In the genomic region with DNA sequence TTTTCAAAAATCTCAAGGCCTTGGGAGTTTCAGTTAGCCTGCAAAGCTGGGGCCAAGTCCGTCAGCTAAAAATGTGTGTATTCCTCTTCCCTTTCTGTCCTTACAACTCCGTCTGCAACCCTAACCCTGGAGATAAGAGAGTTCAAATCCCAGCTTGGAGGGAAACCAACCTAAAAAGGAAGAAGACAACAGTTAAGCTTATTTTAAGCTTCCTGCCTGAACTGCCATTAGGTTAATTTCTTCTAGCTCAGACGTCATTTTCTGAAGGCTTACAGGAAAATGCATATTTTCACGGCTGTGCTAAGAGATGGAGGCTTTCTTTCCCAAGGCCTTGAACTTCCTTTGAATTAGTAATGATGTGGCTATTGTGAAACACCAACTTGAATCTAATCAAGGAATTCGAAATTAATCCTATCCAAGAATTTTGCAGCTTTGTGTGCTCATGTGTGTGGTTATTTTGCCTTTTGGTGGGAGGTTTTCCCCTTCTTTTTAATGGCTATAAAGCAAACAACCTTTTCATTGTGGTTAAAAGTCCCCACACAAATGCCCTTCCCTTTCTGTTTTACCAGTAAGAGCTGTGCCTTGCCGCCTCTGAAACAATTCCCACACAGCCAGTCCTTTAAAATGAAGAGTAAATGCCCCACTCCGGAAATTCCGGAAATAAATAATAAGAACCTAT, we compare ENCODE assay signal across 17 cellular contexts.
A peak's percentile ranks its signal among the peaks of the same experiment; 100 is the strongest.
DNase-seq lines count a peak whose midpoint lies in the region; ATAC-seq, FAIRE-seq and TF ChIP-seq lines count a peak whose summit lies in the region.
"Had no signal": no experiment of that assay in that cellular context is flagged by ENCODE, and none has a peak within 500 bp of the region (broad histone marks: within the 10 kb centered on the region; RNA-seq: fewer than 3 reads in every experiment).

No MANE protein-coding gene starts in this region.

- H3K4me1 ChIP-seq in small intestine (ENCODE audit: control insufficient read depth in 2 of 2, insufficient read depth in 1 of 2, low read depth in 1 of 2, low read length in 1 of 2): no peaks in the 10 kb centered on the region
- H3K4me1 ChIP-seq: neural progenitor cell had no signal

- ATAC-seq in GM18867 (IDR thresholded peaks at IDR 0.05; ENCODE audit: unreplicated experiment): no peak
- ATAC-seq: activated T-cell treated with anti-CD3 and anti-CD28 coated beads, Interleukin-2, amount 50 U/mL, for 4 hours; foreskin keratinocyte had no signal

- TF ChIP-seq CTCF in astrocyte of the spinal cord (IDR thresholded peaks at IDR 0.05; ENCODE audit: low read depth, low read length) (no peak), foreskin fibroblast (IDR thresholded peaks at IDR 0.05; ENCODE audit: low read depth, low read length) (no peak)

- WGBS in small intestine, 3 donors: 76 to 83% (median 77%) methylated on average over 8 of the region's 8 CpGs

- FAIRE-seq in small intestine (lab: Jason Lieb, UNC): no peak
- FAIRE-seq: urothelium cell line had no signal

- no peaks in the 10 kb centered on the region for H3K36me3 ChIP-seq in small intestine (ENCODE audit: control insufficient read depth in 2 of 2, insufficient read depth in 2 of 2, low read length in 2 of 2)
- H3K36me3 ChIP-seq: neural progenitor cell had no signal

- H3K4me3 ChIP-seq in astrocyte of the spinal cord (ENCODE audit: low read depth, low read length) (no peak overlapping the region), foreskin fibroblast (ENCODE audit: low read depth in 1 of 2, low read length in 2 of 2) (no peak overlapping the region), small intestine (ENCODE audit: low read depth in 1 of 2, low read length in 2 of 2) (no peak overlapping the region)
- H3K4me3 ChIP-seq: neural progenitor cell, skin epidermis had no signal

- H3K9me3 ChIP-seq in small intestine (ENCODE audit: control insufficient read depth, low read depth): no peaks in the 10 kb centered on the region

- no peaks in the 10 kb centered on the region for H3K27me3 ChIP-seq in small intestine (ENCODE audit: control insufficient read depth in 2 of 2, insufficient read depth in 2 of 2, low read length in 2 of 2)
- H3K27me3 ChIP-seq: foreskin keratinocyte, neural progenitor cell had no signal

- DNase-seq in Kasumi-1 (lab: John Stamatoyannopoulos, UW): peak; percentile 30 to 31
- DNase-seq in astrocyte of the spinal cord (ENCODE audit: low read depth, low spot score): peak; percentile 50
- peak; percentile 14 to 41 for DNase-seq in foreskin fibroblast
- peak; percentile 14 for DNase-seq in stromal cell of bone marrow (ENCODE audit: low read depth)
- no peak for DNase-seq in small intestine
- no peak for DNase-seq in T-helper 2 cell
- DNase-seq: activated T-cell treated with anti-CD3 and anti-CD28 coated beads, Interleukin-2, amount 50 U/mL, for 4 hours; DMS79 treated with DMSO at 0.1 percent for 48 hours; foreskin keratinocyte; NCI-H1436; NCI-H2227 treated with DMSO at 0.1 percent for 48 hours; SHP77; stimulated activated naive CD4-positive, alpha-beta T cell treated with Interleukin-2 at 50 U/mL for 16 hours had no signal

- H3K27ac ChIP-seq in small intestine (ENCODE audit: low read depth in 1 of 2, low read length in 1 of 2): peak overlapping the region in 1 of 2 donors; percentile 21
- H3K27ac ChIP-seq: foreskin keratinocyte, neural progenitor cell had no signal

- in situ Hi-C loops in astrocyte of the spinal cord (cut with HindIII; ENCODE audit: low sequenced_read_pairs): no loop called here

Comparison
In these comparisons a context has a peak if more than half of its experiments do, and no peak if none do; other contexts are left out.
1. DNase-seq: peak in Kasumi-1 (2 of 2), astrocyte of the spinal cord (single experiment), foreskin fibroblast (2 of 2) and stromal cell of bone marrow (single experiment); none in small intestine (single experiment) and T-helper 2 cell (0 of 5).